In the genomic region with DNA sequence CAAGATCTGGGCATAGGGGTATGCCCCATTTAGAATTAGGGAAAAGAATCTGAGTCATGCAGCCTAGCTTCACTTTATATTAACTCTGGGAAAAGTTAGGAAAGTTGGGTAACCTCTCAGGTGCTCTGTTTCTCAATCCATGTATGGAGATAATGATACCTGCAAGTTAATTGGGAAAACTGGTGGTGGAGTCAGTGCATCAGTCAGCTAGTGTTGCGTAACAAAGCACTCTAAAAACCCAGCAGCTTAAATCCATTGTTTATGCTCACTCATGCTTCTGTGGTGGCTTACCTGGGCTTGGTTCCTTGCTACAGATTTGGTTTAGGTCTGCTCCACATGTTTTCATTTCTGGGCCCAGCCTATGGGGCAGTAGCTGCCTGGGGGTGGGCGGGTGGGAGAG, we compare ENCODE assay signal across 1 cellular context.
TF ChIP-seq lines count a peak whose summit lies in the region.

No MANE protein-coding gene starts in this region.

TF ChIP-seq in HepG2, 621 proteins besides CTCF, POLR2A, EP300 and RAD21:
- TF ChIP-seq HDAC2 (CRISPR knock-in tag; IDR thresholded peaks at IDR 0.05): no peak
- peak; percentile 81 for TF ChIP-seq CEBPB (IDR thresholded peaks at IDR 0.05; ENCODE audit: borderline replicate concordance, low read depth, low read length)
- TF ChIP-seq RBAK (CRISPR knock-in tag; IDR thresholded peaks at IDR 0.05): peak; percentile 96
TF ChIP-seq in HepG2: peak in this region for 2.
